In the genomic region with DNA sequence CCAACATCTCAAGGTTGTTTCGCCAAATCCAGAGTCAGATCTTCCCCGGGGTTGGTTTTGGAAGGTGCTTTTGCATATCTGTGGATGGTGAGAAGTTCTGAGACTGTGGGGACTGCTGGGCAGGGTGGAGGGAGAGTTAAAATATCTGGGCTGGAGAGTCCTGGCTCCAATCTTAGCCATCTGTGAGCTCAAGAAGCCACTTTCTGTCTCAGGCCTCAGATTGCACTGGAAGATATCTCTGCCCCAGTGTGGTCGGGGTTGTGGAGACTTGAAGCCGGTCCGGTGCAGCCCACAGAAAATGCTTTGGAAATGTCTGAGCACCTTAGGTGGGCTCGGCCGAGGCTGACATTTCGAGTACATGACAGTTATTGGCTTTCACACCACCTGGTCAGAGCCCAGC, we compare ENCODE assay signal across 1 cellular context.
TF ChIP-seq lines count a peak whose summit lies in the region.

No MANE protein-coding gene starts in this region.

TF ChIP-seq in GM12878, 131 proteins besides CTCF, POLR2A, EP300 and RAD21:
- no peak for TF ChIP-seq KLF5 (IDR thresholded peaks at IDR 0.05; ENCODE audit: partially characterized antibody)
- no peak for TF ChIP-seq RELA (IDR thresholded peaks at IDR 0.05; ENCODE audit: borderline replicate concordance, partially characterized antibody)
- TF ChIP-seq ZNF207 (IDR thresholded peaks at IDR 0.05; ENCODE audit: borderline replicate concordance) = no peak
- no peak for TF ChIP-seq KDM1A (IDR thresholded peaks at IDR 0.05; ENCODE audit: borderline replicate concordance)
- TF ChIP-seq CREM (IDR thresholded peaks at IDR 0.05; ENCODE audit: low read depth) = no peak
- no peak for TF ChIP-seq NR2C2 (IDR thresholded peaks at IDR 0.05; ENCODE audit: borderline replicate concordance, control insufficient read depth, insufficient read length, low read depth)
- TF ChIP-seq POLR2AphosphoS2 (IDR thresholded peaks at IDR 0.05; ENCODE audit: low read depth, low read length) = no peak
- no peak for TF ChIP-seq MAX (IDR thresholded peaks at IDR 0.05; ENCODE audit: low read depth, low read length)
- no peak for TF ChIP-seq FOXM1 (IDR thresholded peaks at IDR 0.05; ENCODE audit: low read depth, low read length)
- no peak for TF ChIP-seq MLLT1 (IDR thresholded peaks at IDR 0.05)
- no peak for TF ChIP-seq TCF7 (IDR thresholded peaks at IDR 0.05; ENCODE audit: borderline replicate concordance)
- no peak for TF ChIP-seq NR2F1 (conservative IDR thresholded peaks at IDR 0.05)
- TF ChIP-seq DPF2 (IDR thresholded peaks at IDR 0.05) = no peak
- no peak for TF ChIP-seq GATAD2B (conservative IDR thresholded peaks at IDR 0.05; ENCODE audit: low read depth)
- no peak for TF ChIP-seq FOXK2 (IDR thresholded peaks at IDR 0.05)
- TF ChIP-seq CBX3 (IDR thresholded peaks at IDR 0.05; ENCODE audit: borderline replicate concordance, low read depth) = no peak
- TF ChIP-seq CREB1 (IDR thresholded peaks at IDR 0.05; ENCODE audit: low read depth) = no peak
